Comparison of ENCODE assay signal across 11 cellular contexts in genomic region chr5:146042628-146043279, GRCh38.
A peak's percentile ranks its signal among the peaks of the same experiment; 100 is the strongest.
DNase-seq lines count a peak whose midpoint lies in the region; ATAC-seq, FAIRE-seq and TF ChIP-seq lines count a peak whose summit lies in the region.
"Had no signal": no experiment of that assay in that cellular context is flagged by ENCODE, and none has a peak within 500 bp of the region (broad histone marks: within the 10 kb centered on the region; RNA-seq: fewer than 3 reads in every experiment).

No MANE protein-coding gene starts in this region.

- POLR2A ChIA-PET in WTC11 (lab: Charles Lee), result no interaction called here

- ATAC-seq in right cardiac atrium (peak; percentile 9 to 50), WTC11 (no peak)

- no peak overlapping the region for H3K27ac ChIP-seq in right cardiac atrium (ENCODE audit: low read length)
- H3K27ac ChIP-seq in left ventricle myocardium inferior (replicated peaks), result no peak overlapping the region
- H3K27ac ChIP-seq: parathyroid adenoma, VCaP had no signal

- no peak overlapping the region for H3K4me3 Mint-ChIP-seq in WTC11
- H3K4me3 Mint-ChIP-seq: B cell had no signal

- DNase-seq in right cardiac atrium (no peak), left ventricle myocardium inferior (no peak), T1000 (lab: John Stamatoyannopoulos, UW) (peak; percentile 4), fibroblast of villous mesenchyme (ENCODE audit: low read depth) (peak; percentile 67), urothelium cell line (ENCODE audit: low spot score) (peak; percentile 79), DMS153 treated with DMSO at 0.1 percent for 48 hours (lab: John Stamatoyannopoulos, UW; ENCODE audit: unreplicated experiment) (no peak), WTC11 (ENCODE audit: low spot score) (no peak), nucleus accumbens (lab: John Stamatoyannopoulos, UW) (no peak)

- H3K9me3 Mint-ChIP-seq in WTC11, result no peaks in the 10 kb centered on the region

- 62% methylated on average over 5 of the region's 5 CpGs for WGBS in right cardiac atrium

- H3K27me3 ChIP-seq in right cardiac atrium (ENCODE audit: control insufficient read depth, insufficient read depth), result no peaks in the 10 kb centered on the region
- no peaks in the 10 kb centered on the region for H3K27me3 ChIP-seq in left ventricle myocardium inferior (ENCODE audit: low read depth)

- no peaks in the 10 kb centered on the region for H3K9me3 ChIP-seq in right cardiac atrium (ENCODE audit: control insufficient read depth, low read length)
- H3K9me3 ChIP-seq in left ventricle myocardium inferior (replicated peaks), result no peaks in the 10 kb centered on the region

- H3K4me1 ChIP-seq in right cardiac atrium (ENCODE audit: control insufficient read depth, insufficient read depth, low read length) (peaks cover 1% of the 10 kb centered on the region), left ventricle myocardium inferior (peaks cover 35% of the 10 kb centered on the region)
- H3K4me1 ChIP-seq: parathyroid adenoma had no signal

- intact Hi-C loops in right cardiac atrium (cut with DNase I) (loop anchor here in 2 of 4 donors (10.0 kb wide), 1 partner anchor 208 kb away; the partner anchor contains the start of gene PRELID2 (in 2 of the 2)), left ventricle myocardium inferior (cut with micrococcal nuclease) (loop anchor here (10.0 kb wide), 2 partner anchors 218 to 358 kb away; no protein-coding TSS in a partner anchor)

- H3K4me3 ChIP-seq in right cardiac atrium (ENCODE audit: low read length) (no peak overlapping the region), left ventricle myocardium inferior (no peak overlapping the region), fibroblast of villous mesenchyme (ENCODE audit: low read depth, low read length) (no peak overlapping the region)

- FAIRE-seq in urothelium cell line (lab: Jason Lieb, UNC), result peak; percentile 66

- no peak overlapping the region for H3K27ac Mint-ChIP-seq in WTC11
- H3K27ac Mint-ChIP-seq: B cell had no signal

- H3K36me3 ChIP-seq in left ventricle myocardium inferior, result no peaks in the 10 kb centered on the region

- H3K4me1 Mint-ChIP-seq in WTC11, result peaks cover 6% of the 10 kb centered on the region
- H3K4me1 Mint-ChIP-seq: B cell had no signal

- CTCF ChIA-PET in WTC11 (lab: Charles Lee), result interaction anchor here (1.5 kb wide), 1 partner anchor 9 kb away, joined by 7 read pairs; no protein-coding TSS in a partner anchor

- H3K36me3 Mint-ChIP-seq in WTC11, result no peaks in the 10 kb centered on the region

- H3K27me3 Mint-ChIP-seq in WTC11 (ENCODE audit: low read depth), result no peaks in the 10 kb centered on the region

- TF ChIP-seq CTCF in left ventricle myocardium inferior (IDR thresholded peaks at IDR 0.05; ENCODE audit: borderline replicate concordance), result no peak
- TF ChIP-seq CTCF in fibroblast of villous mesenchyme (IDR thresholded peaks at IDR 0.05; ENCODE audit: insufficient read depth, low read depth, low read length), result no peak
- no peak for TF ChIP-seq CTCF in WTC11 (IDR thresholded peaks at IDR 0.05)

TF ChIP-seq in WTC11, 78 proteins besides CTCF, POLR2A, EP300 and RAD21:
- TF ChIP-seq ESRRA (CRISPR knock-in tag; IDR thresholded peaks at IDR 0.05; ENCODE audit: borderline replicate concordance), result no peak
- TF ChIP-seq FOXP4 (CRISPR knock-in tag; IDR thresholded peaks at IDR 0.05), result no peak
- TF ChIP-seq IRF1 (CRISPR knock-in tag; IDR thresholded peaks at IDR 0.05), result no peak
- no peak for TF ChIP-seq ZMAT4 (CRISPR knock-in tag; IDR thresholded peaks at IDR 0.05)
- TF ChIP-seq ZSCAN18 (CRISPR knock-in tag; IDR thresholded peaks at IDR 0.05), result no peak

Comparison
In these comparisons a context has a peak if more than half of its experiments do, and no peak if none do; other contexts are left out.
1. DNase-seq: peak in T1000 (single experiment), fibroblast of villous mesenchyme (single experiment) and urothelium cell line (single experiment); none in right cardiac atrium (0 of 3), left ventricle myocardium inferior (single experiment), DMS153 treated with DMSO at 0.1 percent for 48 hours (single experiment), WTC11 (single experiment) and nucleus accumbens (0 of 56).